Comparison of ENCODE assay signal across 7 cellular contexts in genomic region chr2:205614965-205615364, GRCh38.
"Had no signal": no experiment of that assay in that cellular context is flagged by ENCODE, and none has a peak within 500 bp of the region (broad histone marks: within the 10 kb centered on the region; RNA-seq: fewer than 3 reads in every experiment).

No MANE protein-coding gene starts in this region.

- H3K9me3 Mint-ChIP-seq: IgD-negative memory B cell had no signal

- H3K36me3 Mint-ChIP-seq: IgD-negative memory B cell had no signal

- H3K27ac Mint-ChIP-seq: IgD-negative memory B cell had no signal

- H3K4me1 Mint-ChIP-seq: IgD-negative memory B cell had no signal

- FAIRE-seq: HepG2, HTR-8/SVneo had no signal

- H3K4me3 Mint-ChIP-seq: IgD-negative memory B cell had no signal

- ATAC-seq: HepG2 had no signal

- DNase-seq: IMR-90, KBM-7, KG1 had no signal

- H3K27ac ChIP-seq: HL-60 had no signal
